10 cellular contexts compared by ENCODE assay signal in genomic region chr4:38639245-38639644, GRCh38.
"Had no signal": no experiment of that assay in that cellular context is flagged by ENCODE, and none has a peak within 500 bp of the region (broad histone marks: within the 10 kb centered on the region; RNA-seq: fewer than 3 reads in every experiment).

No MANE protein-coding gene starts in this region.

- H3K36me3 ChIP-seq: HAP-1 had no signal

- H3K27ac ChIP-seq: GM23248, HL-60, KMS-11 had no signal

- DNase-seq: GM23248, GOT3, H7, HFFc6, IMR-90 had no signal

- H3K4me1 ChIP-seq: HAP-1 had no signal

- ATAC-seq: HCT116, K562 had no signal

- H3K4me3 ChIP-seq: GM23248, HAP-1, K562 had no signal

- H3K9me3 ChIP-seq: HAP-1 had no signal
